In genomic region chr14:68444449-68445168, GRCh38 we compare ENCODE assay signal across 11 cellular contexts.
DNase-seq lines count a peak whose midpoint lies in the region; ATAC-seq, FAIRE-seq and TF ChIP-seq lines count a peak whose summit lies in the region.
"Had no signal": no experiment of that assay in that cellular context is flagged by ENCODE, and none has a peak within 500 bp of the region (broad histone marks: within the 10 kb centered on the region; RNA-seq: fewer than 3 reads in every experiment).

No MANE protein-coding gene starts in this region.

- H2AFZ ChIP-seq in SK-N-SH (ENCODE audit: low read depth): no peak overlapping the region

- H3K36me3 ChIP-seq in SK-N-SH (replicated peaks in 1 of 2; ENCODE audit: control insufficient read depth in 1 of 2, insufficient read depth in 2 of 2, low read length in 1 of 2) (no peaks in the 10 kb centered on the region), gastrocnemius medialis (no peaks in the 10 kb centered on the region), esophagus squamous epithelium (no peaks in the 10 kb centered on the region)

- peak in 1 of 2 experiments; percentile 56; a peak in 1 of 4 replicates for TF ChIP-seq EP300 in SK-N-SH (IDR thresholded peaks at IDR 0.05; ENCODE audit: borderline replicate concordance in 1 of 2, low read depth in 1 of 2, low read length in 1 of 2)

- H3K9me3 ChIP-seq in SK-N-SH (no peaks in the 10 kb centered on the region), gastrocnemius medialis (no peaks in the 10 kb centered on the region), esophagus squamous epithelium (no peaks in the 10 kb centered on the region)

- TF ChIP-seq POLR2A in gastrocnemius medialis (IDR thresholded peaks at IDR 0.05) (no peak), esophagus squamous epithelium (IDR thresholded peaks at IDR 0.05) (no peak)

- CTCF ChIA-PET in SK-N-SH (lab: Yijun Ruan, JAX): interaction anchor here (0.9 kb wide), 1 partner anchor 345 kb away, joined by 4 read pairs; no protein-coding TSS in a partner anchor

- no peaks in the 10 kb centered on the region for H3K9me2 ChIP-seq in SK-N-SH

- WGBS in SK-N-SH (ENCODE audit: low lambda C conversion rate): 11% methylated on average over 2 of the region's 2 CpGs
- WGBS in esophagus squamous epithelium, 2 donors: 14 to 18% methylated on average over 2 of the region's 2 CpGs

- in situ Hi-C loops in gastrocnemius medialis (cut with MboI; ENCODE audit: low sequenced_read_pairs in 4 of 4): no loop called here
- in situ Hi-C loops in GM13976 (cut with MboI; ENCODE audit: low sequenced_read_pairs, unreplicated experiment): no loop called here

- no peak for TF ChIP-seq CTCF in SK-N-SH (IDR thresholded peaks at IDR 0.05)
- no peak for TF ChIP-seq CTCF in foreskin fibroblast (IDR thresholded peaks at IDR 0.05; ENCODE audit: low read depth, low read length)
- TF ChIP-seq CTCF in gastrocnemius medialis (IDR thresholded peaks at IDR 0.05 in 4 of 5, conservative IDR thresholded peaks at IDR 0.05 in 1 of 5): no peak
- no peak for TF ChIP-seq CTCF in esophagus squamous epithelium (IDR thresholded peaks at IDR 0.05)
- TF ChIP-seq CTCF in GM13976 (IDR thresholded peaks at IDR 0.05; ENCODE audit: borderline replicate concordance, control extremely low read depth, extremely low read depth, insufficient read depth, missing control alignments): no peak

- H3K4me1 ChIP-seq in SK-N-SH (ENCODE audit: control insufficient read depth in 1 of 2, insufficient read depth in 2 of 2, low read depth in 1 of 2, low read length in 1 of 2) (no peaks in the 10 kb centered on the region; a peak in 3 of 4 replicates), gastrocnemius medialis (peaks cover 14 to 20% of the 10 kb centered on the region in 2 donors), esophagus squamous epithelium (peaks cover 5 to 55% (median 13%) of the 10 kb centered on the region in 3 donors)

- H3K27ac ChIP-seq in SK-N-SH (ENCODE audit: low read depth in 2 of 2, low read length in 1 of 2) (peak overlapping the region; percentile 36 to 40; a peak in 2 of 4 replicates), gastrocnemius medialis (no peak overlapping the region), esophagus squamous epithelium (no peak overlapping the region)

- H3K27me3 ChIP-seq in SK-N-SH (ENCODE audit: insufficient read depth): no peaks in the 10 kb centered on the region
- no peaks in the 10 kb centered on the region for H3K27me3 ChIP-seq in gastrocnemius medialis
- H3K27me3 ChIP-seq in esophagus squamous epithelium: no peaks in the 10 kb centered on the region

- H3F3A ChIP-seq in SK-N-SH (replicated peaks; ENCODE audit: insufficient read depth): peaks cover 6% of the 10 kb centered on the region

- no peak overlapping the region for H3K9ac ChIP-seq in SK-N-SH

- intact Hi-C loops in gastrocnemius medialis (cut with DNase I; ENCODE audit: low total_unique reads): no loop called here
- intact Hi-C loops in esophagus squamous epithelium (cut with DNase I): no loop called here

- H4K20me1 ChIP-seq in SK-N-SH (ENCODE audit: insufficient read depth): no peaks in the 10 kb centered on the region

- ATAC-seq in gastrocnemius medialis (peak; percentile 72 to 79), HG02973 (IDR thresholded peaks at IDR 0.05; ENCODE audit: unreplicated experiment) (no peak)

- no peak for TF ChIP-seq RAD21 in SK-N-SH (IDR thresholded peaks at IDR 0.05; ENCODE audit: low read length)

- POLR2A ChIA-PET in SK-N-SH (lab: Yijun Ruan, JAX): no interaction called here

- DNase-seq in GM19239 (ENCODE audit: insufficient read length, low spot score) (no peak), SK-N-SH (no peak), foreskin fibroblast (peak; percentile 63 to 83), gastrocnemius medialis (peak in 1 of 2 donors; percentile 30), esophagus squamous epithelium (lab: John Stamatoyannopoulos, UW) (no peak), GM13976 (ENCODE audit: low spot score) (no peak), SK-N-DZ (ENCODE audit: low spot score) (no peak)
- DNase-seq: activated T-cell treated with anti-CD3 and anti-CD28 coated beads, Interleukin-2, amount 50 U/mL, for 24 hours; DMS53; NCI-H510A had no signal

- H3K4me2 ChIP-seq in SK-N-SH: no peak overlapping the region; the same call in 1 of the 2 replicates

- peak; percentile 8 for FAIRE-seq in GM19239 (lab: Jason Lieb, UNC)

- no peaks in the 10 kb centered on the region for H3K79me2 ChIP-seq in SK-N-SH (ENCODE audit: insufficient read depth)

- H3K4me3 ChIP-seq in SK-N-SH (ENCODE audit: low read depth in 2 of 2, low read length in 1 of 2) (no peak overlapping the region), foreskin fibroblast (ENCODE audit: low read depth in 1 of 2, low read length in 2 of 2) (no peak overlapping the region), gastrocnemius medialis (no peak overlapping the region), esophagus squamous epithelium (no peak overlapping the region)

TF ChIP-seq in SK-N-SH, 30 proteins besides CTCF, POLR2A, EP300 and RAD21:
- TF ChIP-seq TEAD4 (IDR thresholded peaks at IDR 0.05; ENCODE audit: borderline replicate concordance, insufficient read depth): 0 out of 2 replicates have a peak, but pooled peaks have one; percentile 38
- 0 out of 2 replicates have a peak, but pooled peaks have one; percentile 12 for TF ChIP-seq MAX (IDR thresholded peaks at IDR 0.05; ENCODE audit: low read depth)
- TF ChIP-seq PBX3 (IDR thresholded peaks at IDR 0.05): peak; percentile 47
- no peak for TF ChIP-seq IRF3 (IDR thresholded peaks at IDR 0.05; ENCODE audit: low read depth, low read length)
- TF ChIP-seq YY1 (IDR thresholded peaks at IDR 0.05; ENCODE audit: low read depth): no peak
- TF ChIP-seq FOXM1 (IDR thresholded peaks at IDR 0.05; ENCODE audit: low read depth): no peak
- 0 out of 2 replicates have a peak, but pooled peaks have one; percentile 8 for TF ChIP-seq REST (IDR thresholded peaks at IDR 0.05; ENCODE audit: low read depth, low read length)
- peak; percentile 84 for TF ChIP-seq TCF12 (IDR thresholded peaks at IDR 0.05)
- no peak; the same call in 1 of the 2 replicates for TF ChIP-seq MEF2A (IDR thresholded peaks at IDR 0.05; ENCODE audit: borderline replicate concordance, low read depth)
- peak; percentile 91 for TF ChIP-seq NFIC (IDR thresholded peaks at IDR 0.05; ENCODE audit: borderline replicate concordance)

Comparison
In these comparisons a context has a peak if more than half of its experiments do, and no peak if none do; other contexts are left out.
1. DNase-seq: peak in foreskin fibroblast (2 of 2); none in GM19239 (single experiment), SK-N-SH (single experiment), esophagus squamous epithelium (single experiment), GM13976 (single experiment) and SK-N-DZ (single experiment).
2. H3K27ac ChIP-seq: peak in SK-N-SH (2 of 2); none in gastrocnemius medialis (0 of 4) and esophagus squamous epithelium (0 of 4).